ENCODE assay signal across 13 cellular contexts in genomic region chr17:83010323-83011200, GRCh38.
DNase-seq lines count a peak whose midpoint lies in the region; ATAC-seq, FAIRE-seq and TF ChIP-seq lines count a peak whose summit lies in the region.
"Had no signal": no experiment of that assay in that cellular context is flagged by ENCODE, and none has a peak within 500 bp of the region (broad histone marks: within the 10 kb centered on the region; RNA-seq: fewer than 3 reads in every experiment).

No MANE protein-coding gene starts in this region.

- no peak overlapping the region for H3K27ac ChIP-seq in astrocyte (ENCODE audit: low read depth, low read length)
- H3K27ac ChIP-seq in Peyer's patch: no peak overlapping the region
- H3K27ac ChIP-seq: body of pancreas had no signal

- peak; percentile 46 for DNase-seq in AG10803 (ENCODE audit: low read depth)
- DNase-seq in GM13976 (ENCODE audit: low spot score): peak; percentile 25
- peak; percentile 59 for DNase-seq in astrocyte (ENCODE audit: low read depth)
- DNase-seq in mesenteric fat pad (ENCODE audit: low spot score): peak; percentile 60
- no peak for DNase-seq in NCI-H1048 (lab: John Stamatoyannopoulos, UW)
- DNase-seq in Peyer's patch: no peak
- no peak for DNase-seq in stimulated activated CD4-positive, alpha-beta T cell treated with anti-CD3 and anti-CD28 coated beads, Interleukin-1b, Interleukin-23, amount 100 ng/mL, for 48 hours
- DNase-seq: AML-193; body of pancreas; mammary epithelial cell; stimulated activated naive CD4-positive, alpha-beta T cell treated with Interleukin-2 at 50 U/mL for 16 hours had no signal

- no peaks in the 10 kb centered on the region for H3K9me3 ChIP-seq in astrocyte (ENCODE audit: insufficient read depth, low read depth, low read length)
- H3K9me3 ChIP-seq in Peyer's patch: no peaks in the 10 kb centered on the region
- H3K9me3 ChIP-seq: body of pancreas had no signal

- no peak for ATAC-seq in HG02623 (IDR thresholded peaks at IDR 0.05; ENCODE audit: unreplicated experiment)
- ATAC-seq: body of pancreas had no signal

- no peak overlapping the region for H2AFZ ChIP-seq in astrocyte (ENCODE audit: low read depth, low read length)

- H3K4me3 Mint-ChIP-seq in astrocyte (ENCODE audit: unreplicated experiment): no peak overlapping the region

- no peak for TF ChIP-seq POLR2A in Peyer's patch (IDR thresholded peaks at IDR 0.05)

- FAIRE-seq in astrocyte (lab: Jason Lieb, UNC): no peak
- FAIRE-seq: TTC549 had no signal

- H3K27me3 ChIP-seq in astrocyte (ENCODE audit: insufficient read depth, low read length) (no peaks in the 10 kb centered on the region), Peyer's patch (no peaks in the 10 kb centered on the region)
- H3K27me3 ChIP-seq: body of pancreas had no signal

- no peak overlapping the region for H3K27ac Mint-ChIP-seq in astrocyte (ENCODE audit: unreplicated experiment)

- in situ Hi-C loops in GM13976 (cut with MboI; ENCODE audit: low sequenced_read_pairs, unreplicated experiment): no loop called here

- H3K4me1 Mint-ChIP-seq in astrocyte (ENCODE audit: low read depth, unreplicated experiment): peaks cover 13% of the 10 kb centered on the region

- no peaks in the 10 kb centered on the region for H3K79me2 ChIP-seq in astrocyte (ENCODE audit: insufficient read depth, low read length)

- H3K4me3 ChIP-seq in AG10803 (ENCODE audit: low read length) (no peak overlapping the region), astrocyte (ENCODE audit: insufficient read depth, low read depth, low read length) (no peak overlapping the region), Peyer's patch (no peak overlapping the region)
- H3K4me3 ChIP-seq: body of pancreas had no signal

- TF ChIP-seq CTCF in AG10803 (conservative IDR thresholded peaks at IDR 0.05; ENCODE audit: low read length) (no peak), GM13976 (IDR thresholded peaks at IDR 0.05; ENCODE audit: borderline replicate concordance, control extremely low read depth, extremely low read depth, insufficient read depth, missing control alignments) (no peak), astrocyte (IDR thresholded peaks at IDR 0.05; ENCODE audit: insufficient read depth, low read depth, low read length) (no peak), Peyer's patch (IDR thresholded peaks at IDR 0.05) (no peak)

- H3K4me1 ChIP-seq in astrocyte (ENCODE audit: insufficient read depth, low read length) (peaks cover 13% of the 10 kb centered on the region), Peyer's patch (no peaks in the 10 kb centered on the region)
- H3K4me1 ChIP-seq: body of pancreas had no signal

- H3K36me3 ChIP-seq in astrocyte (ENCODE audit: insufficient read depth, low read length) (no peaks in the 10 kb centered on the region), Peyer's patch (no peaks in the 10 kb centered on the region)

- peaks cover 3% of the 10 kb centered on the region for H3K9me3 Mint-ChIP-seq in astrocyte (ENCODE audit: unreplicated experiment)

- H3K27me3 Mint-ChIP-seq in astrocyte (ENCODE audit: low read depth, unreplicated experiment): peaks cover 21% of the 10 kb centered on the region

- no peak overlapping the region for H3K4me2 ChIP-seq in astrocyte (ENCODE audit: low read length)

- H3K36me3 Mint-ChIP-seq in astrocyte (ENCODE audit: low read depth, unreplicated experiment): peaks cover 11% of the 10 kb centered on the region

- H3K9ac ChIP-seq in astrocyte (ENCODE audit: low read length): no peak overlapping the region

- H4K20me1 ChIP-seq in astrocyte (ENCODE audit: insufficient read depth, low read length): peaks cover 20% of the 10 kb centered on the region

Comparison
In these comparisons a context has a peak if more than half of its experiments do, and no peak if none do; other contexts are left out.
1. DNase-seq: peak in AG10803 (single experiment), GM13976 (single experiment), astrocyte (single experiment) and mesenteric fat pad (single experiment); none in NCI-H1048 (single experiment), Peyer's patch (0 of 3) and stimulated activated CD4-positive, alpha-beta T cell treated with anti-CD3 and anti-CD28 coated beads, Interleukin-1b, Interleukin-23, amount 100 ng/mL, for 48 hours (single experiment).